ENCODE assay signal across 24 cellular contexts in genomic region chr4:78588894-78589545, GRCh38. TPM values are rescaled to one million over a fixed set of nuclear protein-coding genes. Genes with fewer than 3 reads are reported as not detected.
A peak's percentile ranks its signal among the peaks of the same experiment; 100 is the strongest.
DNase-seq lines count a peak whose midpoint lies in the region; ATAC-seq and TF ChIP-seq lines count a peak whose summit lies in the region.
"Had no signal": no experiment of that assay in that cellular context is flagged by ENCODE, and none has a peak within 500 bp of the region (broad histone marks: within the 10 kb centered on the region; RNA-seq: fewer than 3 reads in every experiment).

No MANE protein-coding gene starts in this region.

- peaks cover 22% of the 10 kb centered on the region for H3K4me1 Mint-ChIP-seq in activated B cell treated with CpG ODN at 0.5 μM for 24 hours
- H3K4me1 Mint-ChIP-seq: activated naive CD4-positive, alpha-beta T cell treated with anti-CD3 and anti-CD28 coated beads, Interleukin-2, amount 10 ng/mL, durations not matched to agents 7 days and 5 days had no signal

- ATAC-seq in activated B cell treated with CpG ODN at 0.5 μM for 24 hours (ENCODE audit: low read depth) (peak; percentile 89), left ventricle myocardium superior (peak; percentile 81), sciatic nerve (peak; percentile 81), HG02938 (IDR thresholded peaks at IDR 0.05; ENCODE audit: unreplicated experiment) (no peak)
- no peak for ATAC-seq in activated CD4-positive, CD25-positive, alpha-beta regulatory T cell treated with anti-CD3 and anti-CD28 coated beads, Interleukin-2, amount 50 U/mL, for 24 hours
- ATAC-seq: stimulated activated memory B cell treated with anti-CD40 and anti-IgM and Interleukin-4, amounts not matched to agents 10 μg/mL and 1 μg/mL and 100 μg/mL, for 72 hours had no signal

- CTCF ChIA-PET in activated B cell treated with CpG ODN at 0.5 μM for 24 hours (lab: Charles Lee): interaction anchor here (1.4 kb wide), 1 partner anchor 24 kb away, joined by 3 read pairs; no protein-coding TSS in a partner anchor

- POLR2A ChIA-PET in activated B cell treated with CpG ODN at 0.5 μM for 24 hours (lab: Charles Lee): interaction anchor here (0.7 kb wide), 1 partner anchor 25 kb away, joined by 3 read pairs; no protein-coding TSS in a partner anchor

- no peaks in the 10 kb centered on the region for H3K9me3 Mint-ChIP-seq in activated B cell treated with CpG ODN at 0.5 μM for 24 hours
- H3K9me3 Mint-ChIP-seq: activated naive CD4-positive, alpha-beta T cell treated with anti-CD3 and anti-CD28 coated beads, Interleukin-2, amount 10 ng/mL, durations not matched to agents 7 days and 5 days; activated T-helper 1 cell treated with anti-CD3 and anti-CD28 coated beads, Interleukin-12 subunit alpha, Interleukin-12 subunit beta, Interleukin-2, Interleukin-4 antibody, amounts not matched to agents 30 ng/mL and 10 ng/mL and 1 ng/mL, durations not matched to agents 14 hours and 24 hours and 36 hours; HFFc6; T-helper 1 cell treated with Interleukin-12 subunit alpha and Interleukin-12 subunit beta and Interleukin-4 antibody, amounts not matched to agents 30 μg/mL and 1 μg/mL, for 36 hours had no signal

- peak overlapping the region; percentile 68 for H3K27ac Mint-ChIP-seq in activated B cell treated with CpG ODN at 0.5 μM for 24 hours
- H3K27ac Mint-ChIP-seq: activated naive CD4-positive, alpha-beta T cell treated with anti-CD3 and anti-CD28 coated beads, Interleukin-2, amount 10 ng/mL, durations not matched to agents 7 days and 5 days; activated T-helper 1 cell treated with anti-CD3 and anti-CD28 coated beads, Interleukin-12 subunit alpha, Interleukin-12 subunit beta, Interleukin-2, Interleukin-4 antibody, amounts not matched to agents 30 ng/mL and 10 ng/mL and 1 ng/mL, durations not matched to agents 14 hours and 24 hours and 36 hours; HFFc6; stimulated activated memory B cell treated with anti-CD40 and anti-IgM and Interleukin-4, amounts not matched to agents 10 μg/mL and 1 μg/mL and 100 μg/mL, for 72 hours; T-helper 1 cell treated with Interleukin-12 subunit alpha and Interleukin-12 subunit beta and Interleukin-4 antibody, amounts not matched to agents 30 μg/mL and 1 μg/mL, for 36 hours had no signal

- peak overlapping the region; percentile 30 for H3K4me3 Mint-ChIP-seq in activated B cell treated with CpG ODN at 0.5 μM for 24 hours
- H3K4me3 Mint-ChIP-seq: activated naive CD4-positive, alpha-beta T cell treated with anti-CD3 and anti-CD28 coated beads, Interleukin-2, amount 10 ng/mL, durations not matched to agents 7 days and 5 days; activated T-helper 1 cell treated with anti-CD3 and anti-CD28 coated beads, Interleukin-12 subunit alpha, Interleukin-12 subunit beta, Interleukin-2, Interleukin-4 antibody, amounts not matched to agents 30 ng/mL and 10 ng/mL and 1 ng/mL, durations not matched to agents 14 hours and 24 hours and 36 hours; HFFc6; stimulated activated memory B cell treated with anti-CD40 and anti-IgM and Interleukin-4, amounts not matched to agents 10 μg/mL and 1 μg/mL and 100 μg/mL, for 72 hours; T-helper 1 cell treated with Interleukin-12 subunit alpha and Interleukin-12 subunit beta and Interleukin-4 antibody, amounts not matched to agents 30 μg/mL and 1 μg/mL, for 36 hours had no signal

- H3K27me3 Mint-ChIP-seq in activated B cell treated with CpG ODN at 0.5 μM for 24 hours: no peaks in the 10 kb centered on the region
- H3K27me3 Mint-ChIP-seq: stimulated activated memory B cell treated with anti-CD40 and anti-IgM and Interleukin-4, amounts not matched to agents 10 μg/mL and 1 μg/mL and 100 μg/mL, for 72 hours had no signal

- no peak for TF ChIP-seq CTCF in activated B cell treated with CpG ODN at 0.5 μM for 24 hours (IDR thresholded peaks at IDR 0.05)

- H3K36me3 Mint-ChIP-seq in activated B cell treated with CpG ODN at 0.5 μM for 24 hours (ENCODE audit: low read depth): no peaks in the 10 kb centered on the region
- H3K36me3 Mint-ChIP-seq: activated naive CD4-positive, alpha-beta T cell treated with anti-CD3 and anti-CD28 coated beads, Interleukin-2, amount 10 ng/mL, durations not matched to agents 7 days and 5 days; stimulated activated memory B cell treated with anti-CD40 and anti-IgM and Interleukin-4, amounts not matched to agents 10 μg/mL and 1 μg/mL and 100 μg/mL, for 72 hours had no signal

- intact Hi-C loops in activated B cell treated with CpG ODN at 0.5 μM for 24 hours (cut with micrococcal nuclease): loop anchor here (1.0 kb wide), 2 partner anchors 23 to 187 kb away; partner anchors contain the start of gene BMP2K
- intact Hi-C loops in left ventricle myocardium superior (cut with micrococcal nuclease): no loop called here
- intact Hi-C loops in sciatic nerve (cut with DNase I): no loop called here

- peak; percentile 25 for DNase-seq in EH (ENCODE audit: low read depth)
- no peak for DNase-seq in activated B cell treated with CpG ODN at 0.5 μM for 24 hours
- DNase-seq in left ventricle myocardium superior: no peak
- DNase-seq in sciatic nerve (ENCODE audit: low spot score): no peak
- DNase-seq in SKM-1 treated with dmso at 0.1 percent for 144 hours (lab: John Stamatoyannopoulos, UW; ENCODE audit: unreplicated experiment): no peak
- no peak for DNase-seq in 8988T
- DNase-seq: activated CD4-positive, alpha-beta T cell treated with anti-CD3 and anti-CD28 coated beads, Interleukin-2, amount 50 U/mL, for 1 hour; activated naive CD4-positive, alpha-beta T cell treated with anti-CD3 and anti-CD28 coated beads, Interleukin-2, amount 10 ng/mL, durations not matched to agents 7 days and 5 days; caudate nucleus; HFFc6; kidney; mammary epithelial cell; MG63; NCI-H1417; NCI-H510A treated with DMSO at 0.1 percent for 48 hours; nucleus accumbens; retina; stimulated activated CD4-positive, alpha-beta T cell treated with anti-CD3 and anti-CD28 coated beads, Interleukin-4, amount 100 ng/mL, for 1 hour; testis had no signal

RNA-seq across cellular contexts. Expression of gene ANXA3, which starts 37.5 kb away (rescaled TPM):
- 0.64 and 0.67 TPM in 2 replicates for total RNA-seq in activated B cell treated with CpG ODN at 0.5 μM for 24 hours
- 39.6 TPM for total RNA-seq in left ventricle myocardium superior
- total RNA-seq in sciatic nerve: 109 TPM

Comparison
In these comparisons a context has a peak if more than half of its experiments do, and no peak if none do; other contexts are left out.
1. ATAC-seq: peak in activated B cell treated with CpG ODN at 0.5 μM for 24 hours (single experiment), left ventricle myocardium superior (single experiment) and sciatic nerve (single experiment); none in HG02938 (single experiment) and activated CD4-positive, CD25-positive, alpha-beta regulatory T cell treated with anti-CD3 and anti-CD28 coated beads, Interleukin-2, amount 50 U/mL, for 24 hours (0 of 2).
2. RNA of gene ANXA3, which starts 37.5 kb away (total RNA-seq): 109 TPM in sciatic nerve (single experiment) and 39.6 TPM in left ventricle myocardium superior (single experiment); 0.64 to 0.67 TPM in activated B cell treated with CpG ODN at 0.5 μM for 24 hours; every median in the first group is over 10 times any median in the second.